In the genomic region with DNA sequence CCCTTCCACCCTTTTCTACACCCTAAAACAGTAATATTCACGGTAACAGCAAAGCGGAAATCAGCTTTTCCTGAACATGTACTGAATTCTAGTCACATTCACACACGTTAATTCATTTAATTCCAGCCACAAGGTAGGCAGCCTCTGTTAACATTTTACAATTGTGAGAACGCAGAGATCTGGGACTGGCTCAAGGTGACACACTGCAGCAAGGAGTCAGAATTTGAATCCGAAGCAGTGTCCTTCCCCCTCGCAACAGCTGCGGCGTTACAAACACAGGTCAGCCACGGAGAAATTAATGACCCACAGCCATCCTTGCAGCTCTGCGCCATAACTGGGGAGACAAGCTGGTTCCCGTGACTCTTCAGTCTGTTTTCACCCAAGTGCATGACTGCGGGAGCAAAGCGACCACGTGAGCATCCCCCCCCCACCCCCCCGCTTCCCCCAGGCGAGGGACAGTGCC, we compare ENCODE assay signal across 9 cellular contexts. TPM values are rescaled to one million over a fixed set of nuclear protein-coding genes. Genes with fewer than 3 reads are reported as not detected.
DNase-seq lines count a peak whose midpoint lies in the region; ATAC-seq, FAIRE-seq and TF ChIP-seq lines count a peak whose summit lies in the region.
"Had no signal": no experiment of that assay in that cellular context is flagged by ENCODE, and none has a peak within 500 bp of the region (broad histone marks: within the 10 kb centered on the region; RNA-seq: fewer than 3 reads in every experiment).

No MANE protein-coding gene starts in this region.

- 4% methylated on average over 5 of the region's 16 CpGs for WGBS in suprapubic skin

- H3K4me1 ChIP-seq in DOHH2 (ENCODE audit: control insufficient read depth, low read length), result peaks cover 42% of the 10 kb centered on the region
- H3K4me1 ChIP-seq in astrocyte (ENCODE audit: insufficient read depth, low read length), result peaks cover 68% of the 10 kb centered on the region
- H3K4me1 ChIP-seq in suprapubic skin, result peaks cover 49% of the 10 kb centered on the region

- H3F3A ChIP-seq in DOHH2 (ENCODE audit: control insufficient read depth, insufficient read depth), result 0 out of 2 replicates have a peak, but pooled peaks cover 2% of the 10 kb centered on the region

- no peaks in the 10 kb centered on the region for H3K9me3 ChIP-seq in DOHH2 (ENCODE audit: control insufficient read depth, insufficient read depth, low read length)
- H3K9me3 ChIP-seq in astrocyte (ENCODE audit: insufficient read depth, low read depth, low read length), result no peaks in the 10 kb centered on the region
- no peaks in the 10 kb centered on the region for H3K9me3 ChIP-seq in suprapubic skin

- no peaks in the 10 kb centered on the region for H3K9me2 ChIP-seq in DOHH2 (replicated peaks; ENCODE audit: control insufficient read depth, low read length)

- peaks cover 24% of the 10 kb centered on the region for H3K36me3 Mint-ChIP-seq in astrocyte (ENCODE audit: low read depth, unreplicated experiment)

- H3K9ac ChIP-seq in astrocyte (ENCODE audit: low read length), result peak overlapping the region; percentile 78

- H3K36me3 ChIP-seq in DOHH2 (ENCODE audit: control insufficient read depth, low read length) (peaks cover 41% of the 10 kb centered on the region), astrocyte (ENCODE audit: insufficient read depth, low read length) (peaks cover 32% of the 10 kb centered on the region), kidney epithelial cell (ENCODE audit: control insufficient read depth, insufficient read depth, low read length) (peaks cover 4% of the 10 kb centered on the region), suprapubic skin (peaks cover 14% of the 10 kb centered on the region)

- H3K4me2 ChIP-seq in DOHH2 (ENCODE audit: low read length) (peak overlapping the region; percentile 92), astrocyte (ENCODE audit: low read length) (peak overlapping the region; percentile 93)

- FAIRE-seq in astrocyte (lab: Jason Lieb, UNC), result no peak
- FAIRE-seq: TTC549 had no signal

- H3K27me3 ChIP-seq in DOHH2 (ENCODE audit: control insufficient read depth, low read length) (no peaks in the 10 kb centered on the region), astrocyte (ENCODE audit: insufficient read depth, low read length) (no peaks in the 10 kb centered on the region), kidney epithelial cell (ENCODE audit: control insufficient read depth, insufficient read depth, low read length) (no peaks in the 10 kb centered on the region), suprapubic skin (no peaks in the 10 kb centered on the region)

- peak; percentile 2 for ATAC-seq in HG03354 (IDR thresholded peaks at IDR 0.05; ENCODE audit: poor library complexity, severe bottlenecking, unreplicated experiment)
- ATAC-seq in HG02623 (IDR thresholded peaks at IDR 0.05; ENCODE audit: unreplicated experiment), result no peak

- peak overlapping the region; percentile 64 for H2AFZ ChIP-seq in astrocyte (ENCODE audit: low read depth, low read length)

- H3K4me1 Mint-ChIP-seq in astrocyte (ENCODE audit: low read depth, unreplicated experiment), result peaks cover 62% of the 10 kb centered on the region

- peak overlapping the region; percentile 80 for H3K4me3 ChIP-seq in DOHH2 (ENCODE audit: low read length)
- H3K4me3 ChIP-seq in astrocyte (ENCODE audit: insufficient read depth, low read depth, low read length), result peak overlapping the region; percentile 95
- peak overlapping the region; percentile 94 for H3K4me3 ChIP-seq in kidney epithelial cell (ENCODE audit: low read depth, low read length)
- H3K4me3 ChIP-seq in suprapubic skin, result peak overlapping the region; percentile 96

- TF ChIP-seq POLR2A in suprapubic skin (IDR thresholded peaks at IDR 0.05), result no peak

- DNase-seq in astrocyte (ENCODE audit: low read depth) (peak; percentile 46), kidney epithelial cell (ENCODE audit: low read depth) (no peak), suprapubic skin (ENCODE audit: low spot score in 2 of 2) (no peak), mucosa of gallbladder (ENCODE audit: low spot score) (no peak), KBM-7 (no peak)

- H3K27ac ChIP-seq in DOHH2 (ENCODE audit: low read depth, low read length) (peak overlapping the region; percentile 57; the same call in 1 of the 2 replicates), astrocyte (ENCODE audit: low read depth, low read length) (peak overlapping the region; percentile 51), suprapubic skin (peak overlapping the region; percentile 97)

- TF ChIP-seq CTCF in DOHH2 (IDR thresholded peaks at IDR 0.05; ENCODE audit: low read depth, low read length, poor library complexity, severe bottlenecking) (no peak), astrocyte (IDR thresholded peaks at IDR 0.05; ENCODE audit: insufficient read depth, low read depth, low read length) (no peak), kidney epithelial cell (IDR thresholded peaks at IDR 0.05; ENCODE audit: insufficient read depth, low read length, poor library complexity, severe bottlenecking) (no peak), suprapubic skin (IDR thresholded peaks at IDR 0.05) (no peak)

- no peaks in the 10 kb centered on the region for H3K27me3 Mint-ChIP-seq in astrocyte (ENCODE audit: low read depth, unreplicated experiment)

- H3K9me3 Mint-ChIP-seq in astrocyte (ENCODE audit: unreplicated experiment), result no peaks in the 10 kb centered on the region

- H3K4me3 Mint-ChIP-seq in astrocyte (ENCODE audit: unreplicated experiment), result peak overlapping the region; percentile 81

- in situ Hi-C loops in KBM-7 (cut with MboI; ENCODE audit: low pct_unique_long_range_greater_than_20kb, low sequenced_read_pairs), result no loop called here

- H3K79me2 ChIP-seq in DOHH2 (ENCODE audit: control insufficient read depth, low read length) (peaks cover 53% of the 10 kb centered on the region), astrocyte (ENCODE audit: insufficient read depth, low read length) (peaks cover 56% of the 10 kb centered on the region)

- peak overlapping the region; percentile 82 for H3K27ac Mint-ChIP-seq in astrocyte (ENCODE audit: unreplicated experiment)

- peaks cover 24% of the 10 kb centered on the region for H4K20me1 ChIP-seq in DOHH2 (ENCODE audit: control insufficient read depth, insufficient read depth, low read depth, low read length)
- H4K20me1 ChIP-seq in astrocyte (ENCODE audit: insufficient read depth, low read length), result peaks cover 38% of the 10 kb centered on the region

- no peak for TF ChIP-seq EP300 in suprapubic skin (IDR thresholded peaks at IDR 0.05)

RNA-seq across cellular contexts. Expression of a gene that starts 0.8 kb away (rescaled TPM):
- total RNA-seq in astrocyte (96.7 and 122 TPM in 2 replicates), kidney epithelial cell (101 TPM in 2 replicates), suprapubic skin (10 to 100 TPM; 19.2 to 50.6 (median 34.5) TPM), mucosa of gallbladder (30.8 TPM)
